Comparison of ENCODE assay signal across 10 cellular contexts in the genomic region with DNA sequence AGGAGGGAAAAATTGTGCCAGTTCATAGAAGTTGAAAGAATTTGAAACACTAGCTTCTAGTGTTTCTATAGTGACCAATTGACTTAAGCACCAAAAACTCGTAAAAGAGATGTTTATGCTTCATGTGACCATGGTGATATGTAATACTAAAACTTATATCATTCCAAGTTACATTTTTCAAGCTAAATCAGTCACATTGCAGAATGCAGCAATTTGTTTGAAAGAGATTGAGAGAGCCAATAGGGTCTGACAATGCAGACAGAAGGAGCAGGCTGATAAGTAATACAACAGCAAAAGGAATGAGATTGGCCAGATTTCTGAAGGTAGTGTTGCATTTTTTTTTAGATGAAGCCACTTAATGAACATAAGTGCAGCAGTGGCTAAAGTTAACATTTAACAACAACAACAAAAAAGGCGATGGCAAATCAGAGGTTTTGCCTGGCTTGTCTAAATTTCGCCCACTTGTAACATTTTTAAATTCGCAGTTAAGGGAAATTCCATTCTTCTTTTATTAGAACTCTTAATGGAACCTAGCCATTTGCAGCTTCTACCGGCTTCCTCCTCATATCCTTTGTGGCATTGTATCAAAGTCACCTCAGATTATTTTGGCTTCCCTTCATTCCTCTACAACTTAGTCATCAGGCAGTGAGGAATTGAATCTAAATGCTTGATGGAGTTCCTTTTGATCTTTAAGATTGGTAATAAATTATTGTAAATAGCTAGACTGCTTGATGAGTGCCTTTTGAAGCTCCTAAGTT.
DNase-seq lines count a peak whose midpoint lies in the region; ATAC-seq and TF ChIP-seq lines count a peak whose summit lies in the region.
"Had no signal": no experiment of that assay in that cellular context is flagged by ENCODE, and none has a peak within 500 bp of the region (broad histone marks: within the 10 kb centered on the region; RNA-seq: fewer than 3 reads in every experiment).

No MANE protein-coding gene starts in this region.

- peak overlapping the region; percentile 57 for H3K4me3 Mint-ChIP-seq in HFFc6
- no peak overlapping the region for H3K4me3 Mint-ChIP-seq in WTC11

- CTCF ChIA-PET in WTC11 (lab: Charles Lee), result no interaction called here

- no peaks in the 10 kb centered on the region for H3K36me3 Mint-ChIP-seq in HFFc6 (ENCODE audit: low read depth)
- H3K36me3 Mint-ChIP-seq in WTC11, result no peaks in the 10 kb centered on the region

- TF ChIP-seq CTCF in HFFc6 (IDR thresholded peaks at IDR 0.05), result no peak
- TF ChIP-seq CTCF in WTC11 (IDR thresholded peaks at IDR 0.05), result no peak

- POLR2A ChIA-PET in WTC11 (lab: Charles Lee), result no interaction called here

- ATAC-seq in WTC11, result no peak
- ATAC-seq in HG03460 (IDR thresholded peaks at IDR 0.05; ENCODE audit: unreplicated experiment), result no peak

- no peaks in the 10 kb centered on the region for H3K27me3 Mint-ChIP-seq in HFFc6 (ENCODE audit: insufficient read depth)
- H3K27me3 Mint-ChIP-seq in WTC11 (ENCODE audit: low read depth), result no peaks in the 10 kb centered on the region

- peak; percentile 75 for DNase-seq in A172 (ENCODE audit: low spot score)
- DNase-seq in HFFc6, result peak; percentile 86
- no peak for DNase-seq in WTC11 (ENCODE audit: low spot score)
- DNase-seq in foreskin melanocyte, result peak; percentile 28
- DNase-seq in NCI-H510A (lab: John Stamatoyannopoulos, UW), result no peak
- DNase-seq in SK-N-DZ (ENCODE audit: low spot score), result no peak
- DNase-seq in NCI-H446 treated with DMSO at 0.1 percent for 48 hours (lab: John Stamatoyannopoulos, UW), result no peak
- DNase-seq: activated CD4-positive, alpha-beta T cell treated with anti-CD3 and anti-CD28 coated beads, Interleukin-2, amount 50 U/mL, for 48 hours; KG1 had no signal

- H3K9me3 Mint-ChIP-seq in HFFc6 (no peaks in the 10 kb centered on the region), WTC11 (no peaks in the 10 kb centered on the region)

- peak overlapping the region; percentile 82 for H3K27ac Mint-ChIP-seq in HFFc6
- H3K27ac Mint-ChIP-seq in WTC11, result 0 out of 2 replicates have a peak overlapping the region, but pooled peaks have one; percentile 5

- peaks cover 35% of the 10 kb centered on the region for H3K4me1 Mint-ChIP-seq in HFFc6 (ENCODE audit: low read depth)
- peaks cover 35% of the 10 kb centered on the region for H3K4me1 Mint-ChIP-seq in WTC11

TF ChIP-seq in WTC11, 78 proteins besides CTCF, POLR2A, EP300 and RAD21:
- no peak for TF ChIP-seq ATF1 (CRISPR knock-in tag; IDR thresholded peaks at IDR 0.05)
- no peak for TF ChIP-seq ZNF121 (CRISPR knock-in tag; IDR thresholded peaks at IDR 0.05)
- TF ChIP-seq ZNF423 (CRISPR knock-in tag; IDR thresholded peaks at IDR 0.05), result no peak
- no peak for TF ChIP-seq ZNF396 (CRISPR knock-in tag; IDR thresholded peaks at IDR 0.05; ENCODE audit: borderline replicate concordance)
- no peak for TF ChIP-seq MYBL2 (CRISPR knock-in tag; IDR thresholded peaks at IDR 0.05)
- TF ChIP-seq, protein P1, sequence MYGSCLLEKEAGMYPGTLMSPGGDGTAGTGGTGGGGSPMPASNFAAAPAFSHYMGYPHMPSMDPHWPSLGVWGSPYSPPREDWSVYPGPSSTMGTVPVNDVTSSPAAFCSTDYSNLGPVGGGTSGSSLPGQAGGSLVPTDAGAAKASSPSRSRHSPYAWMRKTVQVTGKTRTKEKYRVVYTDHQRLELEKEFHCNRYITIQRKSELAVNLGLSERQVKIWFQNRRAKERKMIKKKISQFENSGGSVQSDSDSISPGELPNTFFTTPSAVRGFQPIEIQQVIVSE (CRISPR knock-in tag; IDR thresholded peaks at IDR 0.05; ENCODE audit: borderline replicate concordance), result no peak

Comparison
In these comparisons a context has a peak if more than half of its experiments do, and no peak if none do; other contexts are left out.
1. DNase-seq: peak in A172 (single experiment), HFFc6 (single experiment) and foreskin melanocyte (single experiment); none in WTC11 (single experiment), NCI-H510A (single experiment), SK-N-DZ (single experiment) and NCI-H446 treated with DMSO at 0.1 percent for 48 hours (single experiment).